Comparison of ENCODE assay signal across 28 cellular contexts in genomic region chr3:45021524-45021923, GRCh38. TPM values are rescaled to one million over a fixed set of nuclear protein-coding genes. Genes with fewer than 3 reads are reported as not detected.
DNase-seq lines count a peak whose midpoint lies in the region; ATAC-seq and TF ChIP-seq lines count a peak whose summit lies in the region.
"Had no signal": no experiment of that assay in that cellular context is flagged by ENCODE, and none has a peak within 500 bp of the region (broad histone marks: within the 10 kb centered on the region; RNA-seq: fewer than 3 reads in every experiment).

No MANE protein-coding gene starts in this region.

- H3K27me3 ChIP-seq in right cardiac atrium (ENCODE audit: control insufficient read depth, insufficient read depth), result no peaks in the 10 kb centered on the region

- ATAC-seq in right cardiac atrium (peak; percentile 89 to 91), HG02852 (IDR thresholded peaks at IDR 0.05; ENCODE audit: unreplicated experiment) (no peak)
- no peak for ATAC-seq in activated CD4-positive, CD25-positive, alpha-beta regulatory T cell treated with anti-CD3 and anti-CD28 coated beads, Interleukin-2, amount 50 U/mL, for 24 hours
- ATAC-seq: GM12878; stimulated activated naive B cell treated with anti-CD40 and anti-IgM and Interleukin-4, amounts not matched to agents 10 μg/mL and 1 μg/mL and 100 μg/mL, for 72 hours had no signal

- H3K4me1 Mint-ChIP-seq in osteocyte (ENCODE audit: unreplicated experiment), result peaks cover 73% of the 10 kb centered on the region
- peaks cover 13% of the 10 kb centered on the region for H3K4me1 Mint-ChIP-seq in activated CD4-positive, alpha-beta memory T cell treated with anti-CD3 and anti-CD28 coated beads for 36 hours (ENCODE audit: low read depth)

- CTCF ChIA-PET in activated CD4-positive, alpha-beta memory T cell treated with anti-CD3 and anti-CD28 coated beads for 36 hours (lab: Charles Lee), result interaction anchor here (1.5 to 1.7 kb wide), 2 partner anchors 19 to 189 kb away, joined by 4 to 5 read pairs; no protein-coding TSS in a partner anchor

- H3K27ac ChIP-seq in right cardiac atrium (ENCODE audit: low read length), result no peak overlapping the region
- H3K27ac ChIP-seq: 22Rv1, epithelial cell of prostate had no signal

- DNase-seq in DMS 273 (lab: John Stamatoyannopoulos, UW; ENCODE audit: unreplicated experiment), result peak; percentile 31
- no peak for DNase-seq in DMS 273 treated with DMSO at 0.1 percent for 48 hours (lab: John Stamatoyannopoulos, UW)
- peak; percentile 85 to 94 (median 88) for DNase-seq in right cardiac atrium
- no peak for DNase-seq in osteocyte (ENCODE audit: extremely low spot score, unreplicated experiment)
- no peak for DNase-seq in amniotic stem cell (lab: John Stamatoyannopoulos, UW)
- DNase-seq in activated CD4-positive, alpha-beta memory T cell treated with anti-CD3 and anti-CD28 coated beads for 36 hours, result no peak
- DNase-seq: activated CD4-positive, alpha-beta T cell treated with anti-CD3 and anti-CD28 coated beads for 4 hours; activated naive CD4-positive, alpha-beta T cell treated with anti-CD3 and anti-CD28 coated beads, Interleukin-2, amount 50 U/mL, for 16 hours; AML-193; DND-41; hypothalamus; Karpas-422; naive B cell; NCI-H1930; NCI-H82; OCI-M1; SHP77; stimulated activated CD4-positive, alpha-beta T cell treated with anti-CD3 and anti-CD28 coated beads, Interleukin-2, amount 100 ng/mL, for 24 hours; stimulated activated naive B cell treated with anti-CD40 and anti-IgM and Interleukin-4, amounts not matched to agents 10 μg/mL and 1 μg/mL and 100 μg/mL, for 72 hours; SW 1271 had no signal

- no peak for TF ChIP-seq CTCF in osteocyte (IDR thresholded peaks at IDR 0.05)

- POLR2A ChIA-PET in activated CD4-positive, alpha-beta memory T cell treated with anti-CD3 and anti-CD28 coated beads for 36 hours (lab: Charles Lee), result no interaction called here

- no peak overlapping the region for H3K4me3 ChIP-seq in right cardiac atrium (ENCODE audit: low read length)
- H3K4me3 ChIP-seq: GM12878, skin epidermis had no signal

- H3K9me3 ChIP-seq in right cardiac atrium (ENCODE audit: control insufficient read depth, low read length), result no peaks in the 10 kb centered on the region

- H3K4me3 Mint-ChIP-seq in osteocyte (ENCODE audit: unreplicated experiment), result no peak overlapping the region
- H3K4me3 Mint-ChIP-seq in activated CD4-positive, alpha-beta memory T cell treated with anti-CD3 and anti-CD28 coated beads for 36 hours, result no peak overlapping the region
- H3K4me3 Mint-ChIP-seq: central memory CD8-positive, alpha-beta T cell; memory B cell; naive B cell; stimulated activated naive B cell treated with anti-CD40 and anti-IgM and Interleukin-4, amounts not matched to agents 10 μg/mL and 1 μg/mL and 100 μg/mL, for 72 hours had no signal

- no peaks in the 10 kb centered on the region for H3K9me3 Mint-ChIP-seq in osteocyte (ENCODE audit: unreplicated experiment)
- H3K9me3 Mint-ChIP-seq in activated CD4-positive, alpha-beta memory T cell treated with anti-CD3 and anti-CD28 coated beads for 36 hours, result no peaks in the 10 kb centered on the region
- H3K9me3 Mint-ChIP-seq: central memory CD8-positive, alpha-beta T cell; memory B cell; naive B cell; stimulated activated naive B cell treated with anti-CD40 and anti-IgM and Interleukin-4, amounts not matched to agents 10 μg/mL and 1 μg/mL and 100 μg/mL, for 72 hours had no signal

- H3K27me3 Mint-ChIP-seq in osteocyte (ENCODE audit: unreplicated experiment), result no peaks in the 10 kb centered on the region
- no peaks in the 10 kb centered on the region for H3K27me3 Mint-ChIP-seq in activated CD4-positive, alpha-beta memory T cell treated with anti-CD3 and anti-CD28 coated beads for 36 hours

- peaks cover 2% of the 10 kb centered on the region for H3K36me3 Mint-ChIP-seq in osteocyte (ENCODE audit: unreplicated experiment)
- peaks cover 2% of the 10 kb centered on the region for H3K36me3 Mint-ChIP-seq in activated CD4-positive, alpha-beta memory T cell treated with anti-CD3 and anti-CD28 coated beads for 36 hours
- H3K36me3 Mint-ChIP-seq: memory B cell had no signal

- intact Hi-C loops in right cardiac atrium (cut with DNase I), result no loop called here
- intact Hi-C loops in activated CD4-positive, alpha-beta memory T cell treated with anti-CD3 and anti-CD28 coated beads for 36 hours (cut with micrococcal nuclease), result no loop called here

- 28% methylated on average over 4 of the region's 4 CpGs for WGBS in right cardiac atrium

- peaks cover 18% of the 10 kb centered on the region for H3K4me1 ChIP-seq in right cardiac atrium (ENCODE audit: control insufficient read depth, insufficient read depth, low read length)

- peak overlapping the region; percentile 68 for H3K27ac Mint-ChIP-seq in osteocyte (ENCODE audit: unreplicated experiment)
- H3K27ac Mint-ChIP-seq in activated CD4-positive, alpha-beta memory T cell treated with anti-CD3 and anti-CD28 coated beads for 36 hours, result no peak overlapping the region
- H3K27ac Mint-ChIP-seq: memory B cell; stimulated activated naive B cell treated with anti-CD40 and anti-IgM and Interleukin-4, amounts not matched to agents 10 μg/mL and 1 μg/mL and 100 μg/mL, for 72 hours had no signal

RNA-seq across cellular contexts. Expression of gene CLEC3B, which starts 4.6 kb away (rescaled TPM):
- total RNA-seq in right cardiac atrium, result 100 to 1,000 TPM; 133 to 170 (median 160) TPM
- polyA plus RNA-seq in right cardiac atrium, result 451 TPM
- total RNA-seq in osteocyte, result 166 and 181 TPM in 2 replicates
- not detected for total RNA-seq in activated CD4-positive, alpha-beta memory T cell treated with anti-CD3 and anti-CD28 coated beads for 36 hours
- polyA plus RNA-seq: GM12878 had no signal

RNA-seq across cellular contexts. Expression of gene EXOSC7, which starts 45.5 kb away (rescaled TPM):
- total RNA-seq in right cardiac atrium (10 to 100 TPM; 22.7 to 37.5 (median 27.8) TPM), osteocyte (36.7 and 39.8 TPM in 2 replicates)
- 30.0 TPM for polyA plus RNA-seq in right cardiac atrium
- 10 to 100 TPM; 55.7 to 62.2 TPM for total RNA-seq in activated CD4-positive, alpha-beta memory T cell treated with anti-CD3 and anti-CD28 coated beads for 36 hours

RNA-seq across cellular contexts. Expression of gene ZDHHC3, which starts 45.5 kb away (rescaled TPM):
- total RNA-seq in right cardiac atrium (10 to 100 TPM; 39.0 to 57.6 (median 40.8) TPM), osteocyte (90.3 and 96.6 TPM in 2 replicates)
- polyA plus RNA-seq in right cardiac atrium, result 23.9 TPM
- total RNA-seq in activated CD4-positive, alpha-beta memory T cell treated with anti-CD3 and anti-CD28 coated beads for 36 hours, result 10 to 100 TPM; 26.9 to 34.8 TPM

Comparison
In these comparisons a context has a peak if more than half of its experiments do, and no peak if none do; other contexts are left out.
1. DNase-seq: peak in DMS 273 (single experiment) and right cardiac atrium (3 of 3); none in DMS 273 treated with DMSO at 0.1 percent for 48 hours (single experiment), osteocyte (single experiment), amniotic stem cell (single experiment) and activated CD4-positive, alpha-beta memory T cell treated with anti-CD3 and anti-CD28 coated beads for 36 hours (single experiment).
2. ATAC-seq: peak in right cardiac atrium (2 of 2); none in HG02852 (single experiment) and activated CD4-positive, CD25-positive, alpha-beta regulatory T cell treated with anti-CD3 and anti-CD28 coated beads, Interleukin-2, amount 50 U/mL, for 24 hours (0 of 2).
3. RNA of gene CLEC3B, which starts 4.6 kb away (total RNA-seq): 166 to 181 TPM in osteocyte and 133 to 170 TPM in right cardiac atrium; not detected in activated CD4-positive, alpha-beta memory T cell treated with anti-CD3 and anti-CD28 coated beads for 36 hours; every median in the first group is over 100 times any median in the second.